In genomic region chr22:21718492-21718891, GRCh38 we compare ENCODE assay signal across 19 cellular contexts.
"Had no signal": no experiment of that assay in that cellular context is flagged by ENCODE, and none has a peak within 500 bp of the region (broad histone marks: within the 10 kb centered on the region; RNA-seq: fewer than 3 reads in every experiment).

No MANE protein-coding gene starts in this region.

- H3K79me2 ChIP-seq: hepatocyte had no signal

- H3K27me3 ChIP-seq: cardiac muscle cell, colonic mucosa, hepatocyte, right lobe of liver, spleen had no signal

- H3K27ac ChIP-seq: cardiac muscle cell, colonic mucosa, epithelial cell of prostate, hepatocyte, lower lobe of right lung, prostate gland, right lobe of liver, VCaP had no signal

- H3K4me1 ChIP-seq: colonic mucosa, prostate gland, right lobe of liver had no signal

- H3K9me3 Mint-ChIP-seq: activated naive CD4-positive, alpha-beta T cell treated with anti-CD3 and anti-CD28 coated beads for 36 hours; naive B cell had no signal

- H3K36me3 ChIP-seq: cardiac muscle cell, colonic mucosa, lower lobe of right lung, prostate gland, right lobe of liver, spleen had no signal

- H3K4me2 ChIP-seq: hepatocyte had no signal

- H3K27me3 Mint-ChIP-seq: naive B cell had no signal

- FAIRE-seq: astrocyte had no signal

- H2AFZ ChIP-seq: hepatocyte had no signal

- H3K4me3 Mint-ChIP-seq: activated naive CD4-positive, alpha-beta T cell treated with anti-CD3 and anti-CD28 coated beads for 36 hours had no signal

- H3K27ac Mint-ChIP-seq: activated naive CD4-positive, alpha-beta T cell treated with anti-CD3 and anti-CD28 coated beads for 36 hours had no signal

- ATAC-seq: lower lobe of right lung had no signal

- H3K4me3 ChIP-seq: cardiac muscle cell, colonic mucosa, hepatocyte, lower lobe of right lung, prostate gland, right lobe of liver, spleen had no signal

- H3K9me3 ChIP-seq: colonic mucosa, lower lobe of right lung, prostate gland, right lobe of liver, spleen had no signal

- H3K36me3 Mint-ChIP-seq: naive B cell had no signal

- DNase-seq: activated CD4-positive, alpha-beta T cell treated with anti-CD3 and anti-CD28 coated beads for 48 hours; activated naive CD4-positive, alpha-beta T cell treated with anti-CD3 and anti-CD28 coated beads for 36 hours; colonic mucosa; effector CD8-positive, alpha-beta T cell; lower lobe of right lung; midbrain; naive B cell; spleen; stimulated activated CD4-positive, alpha-beta T cell treated with anti-CD3 and anti-CD28 coated beads, Interleukin-1b, Interleukin-23, amount 100 ng/mL, for 48 hours; stimulated activated naive CD4-positive, alpha-beta T cell; T-helper 1 cell; trophoblast cell had no signal
